Comparison of ENCODE assay signal across 12 cellular contexts in the genomic region with DNA sequence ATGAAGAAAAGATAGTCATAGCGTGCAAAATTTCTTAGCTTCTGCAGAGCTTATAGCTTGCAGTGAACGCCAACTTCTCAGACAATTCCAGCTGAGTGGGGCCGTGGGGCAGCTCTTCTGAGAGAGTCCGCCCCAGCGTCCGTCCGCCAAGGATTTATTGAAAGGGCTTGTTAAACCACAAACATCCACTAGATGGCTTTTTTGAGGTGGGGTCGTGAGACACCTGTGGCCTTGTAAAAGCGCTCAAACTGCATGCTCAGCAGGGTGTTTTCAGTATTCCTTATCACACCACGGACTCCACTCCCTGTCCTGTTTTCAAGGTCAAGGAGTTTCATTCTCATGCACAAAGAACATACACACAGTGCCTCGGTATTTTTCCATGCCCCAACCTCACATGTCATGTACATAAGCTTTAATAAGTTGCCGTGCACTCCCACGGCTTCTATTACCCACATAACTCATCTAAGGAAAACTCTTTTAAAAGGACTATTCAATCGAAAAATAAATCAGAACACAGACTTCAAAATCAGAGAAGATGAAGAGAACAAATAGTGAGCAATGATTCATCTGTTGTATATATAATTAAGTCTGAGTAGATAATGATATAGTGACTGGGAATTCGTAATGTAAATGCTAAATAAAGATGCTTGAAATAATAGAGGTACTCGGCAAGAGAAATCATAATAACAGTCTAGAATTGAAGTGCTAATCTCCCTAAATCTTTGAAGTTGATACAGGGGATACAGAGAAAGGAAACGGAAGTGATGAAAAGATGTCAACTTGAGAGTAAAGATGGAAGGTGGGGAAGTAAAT. TPM values are rescaled to one million over a fixed set of nuclear protein-coding genes. Genes with fewer than 3 reads are reported as not detected.
DNase-seq lines count a peak whose midpoint lies in the region; ATAC-seq and TF ChIP-seq lines count a peak whose summit lies in the region.
"Had no signal": no experiment of that assay in that cellular context is flagged by ENCODE, and none has a peak within 500 bp of the region (broad histone marks: within the 10 kb centered on the region; RNA-seq: fewer than 3 reads in every experiment).

No MANE protein-coding gene starts in this region.

- no peaks in the 10 kb centered on the region for H3K9me2 ChIP-seq in SK-N-SH

- H3K9me3 Mint-ChIP-seq in activated naive CD4-positive, alpha-beta T cell treated with anti-CD3 and anti-CD28 coated beads, Interleukin-2, amount 50 U/mL, for 72 hours, result peaks cover 9 to 10% of the 10 kb centered on the region in 2 donors

- H3K4me3 Mint-ChIP-seq in T-helper 17 cell, result no peak overlapping the region

- H3K4me2 ChIP-seq in SK-N-SH, result no peak overlapping the region
- H3K4me2 ChIP-seq: BLaER1 treated with 17β-estradiol and CSF1 and Interleukin-3, amounts not matched to agents 10 nM and 100 nM had no signal

- CTCF ChIA-PET in SK-N-SH (lab: Yijun Ruan, JAX), result interaction anchor here (0.8 to 1.9 kb wide), 3 partner anchors 13 to 240 kb away, joined by 3 to 7 read pairs (median 4); a partner anchor contains a TSS

- H3K9me3 ChIP-seq in SK-N-SH (no peaks in the 10 kb centered on the region), Peyer's patch (no peaks in the 10 kb centered on the region), testis (no peaks in the 10 kb centered on the region), T-helper 17 cell (ENCODE audit: control insufficient read depth, low read length, poor library complexity, severe bottlenecking) (no peaks in the 10 kb centered on the region)

- TF ChIP-seq POLR2A in Peyer's patch (IDR thresholded peaks at IDR 0.05) (no peak), testis (IDR thresholded peaks at IDR 0.05) (no peak)

- H3K36me3 ChIP-seq in SK-N-SH (replicated peaks in 1 of 2; ENCODE audit: control insufficient read depth in 1 of 2, insufficient read depth in 2 of 2, low read length in 1 of 2) (peaks cover 0 to 1% of the 10 kb centered on the region in 2 experiments), Peyer's patch (no peaks in the 10 kb centered on the region), testis (ENCODE audit: low read depth, missing control alignments) (no peaks in the 10 kb centered on the region)

- ATAC-seq in SK-N-SH treated with all-trans-retinoic acid at 6 μM for 48 hours (no peak), foreskin keratinocyte (no peak), T-helper 17 cell (no peak)
- no peak for ATAC-seq in activated naive CD4-positive, alpha-beta T cell treated with anti-CD3 and anti-CD28 coated beads, Interleukin-2, amount 50 U/mL, for 72 hours

- intact Hi-C loops in testis (cut with DNase I; ENCODE audit: low total_unique reads), result no loop called here

- no peak overlapping the region for H3K9ac ChIP-seq in SK-N-SH
- H3K9ac ChIP-seq: BLaER1 treated with 17β-estradiol and CSF1 and Interleukin-3, amounts not matched to agents 10 nM and 100 nM had no signal

- no peaks in the 10 kb centered on the region for H4K20me1 ChIP-seq in SK-N-SH (ENCODE audit: insufficient read depth)

- no peak overlapping the region for H3K27ac Mint-ChIP-seq in T-helper 17 cell
- no peak overlapping the region for H3K27ac Mint-ChIP-seq in activated naive CD4-positive, alpha-beta T cell treated with anti-CD3 and anti-CD28 coated beads, Interleukin-2, amount 50 U/mL, for 72 hours

- no peak overlapping the region for H2AFZ ChIP-seq in SK-N-SH (ENCODE audit: low read depth)

- POLR2A ChIA-PET in SK-N-SH (lab: Yijun Ruan, JAX), result no interaction called here

- no peak overlapping the region for H3K27ac ChIP-seq in SK-N-SH (ENCODE audit: low read depth in 2 of 2, low read length in 1 of 2)
- peak overlapping the region in 2 of 4 donors; percentile 37 to 44 for H3K27ac ChIP-seq in Peyer's patch
- no peak overlapping the region for H3K27ac ChIP-seq in foreskin keratinocyte
- no peak overlapping the region for H3K27ac ChIP-seq in testis
- H3K27ac ChIP-seq: BLaER1 treated with 17β-estradiol and CSF1 and Interleukin-3, amounts not matched to agents 10 nM and 100 nM had no signal

- no peaks in the 10 kb centered on the region for H3K27me3 Mint-ChIP-seq in T-helper 17 cell

- TF ChIP-seq EP300 in SK-N-SH (IDR thresholded peaks at IDR 0.05; ENCODE audit: borderline replicate concordance in 1 of 2, low read depth in 1 of 2, low read length in 1 of 2), result no peak

- no peaks in the 10 kb centered on the region for H3K27me3 ChIP-seq in SK-N-SH (ENCODE audit: insufficient read depth)
- H3K27me3 ChIP-seq in Peyer's patch, result no peaks in the 10 kb centered on the region
- H3K27me3 ChIP-seq in foreskin keratinocyte, result no peaks in the 10 kb centered on the region
- H3K27me3 ChIP-seq in testis, result no peaks in the 10 kb centered on the region
- H3K27me3 ChIP-seq: BLaER1 treated with 17β-estradiol and CSF1 and Interleukin-3, amounts not matched to agents 10 nM and 100 nM had no signal

- DNase-seq in SK-N-SH, result peak; percentile 22
- DNase-seq in Peyer's patch, result peak in 2 of 3 donors; percentile 64 to 72
- DNase-seq in foreskin keratinocyte, result no peak
- DNase-seq in testis, result peak; percentile 63
- DNase-seq in T-helper 17 cell, result no peak
- no peak for DNase-seq in GF-D8 (lab: John Stamatoyannopoulos, UW)
- DNase-seq in activated naive CD4-positive, alpha-beta T cell treated with anti-CD3 and anti-CD28 coated beads, Interleukin-2, amount 50 U/mL, for 72 hours (ENCODE audit: low spot score in 2 of 2), result no peak
- DNase-seq: activated CD4-positive, alpha-beta T cell treated with anti-CD3 and anti-CD28 coated beads for 1 hour; central memory CD4-positive, alpha-beta T cell; NCI-H510A treated with DMSO at 0.1 percent for 48 hours had no signal

- peak; percentile 25; the same call in 1 of the 2 replicates for TF ChIP-seq CTCF in SK-N-SH (IDR thresholded peaks at IDR 0.05)
- TF ChIP-seq CTCF in Peyer's patch (IDR thresholded peaks at IDR 0.05), result peak in 4 of 6 experiments; percentile 22 to 65 (median 62)
- TF ChIP-seq CTCF in foreskin keratinocyte (conservative IDR thresholded peaks at IDR 0.05), result peak; percentile 27
- TF ChIP-seq CTCF in testis (IDR thresholded peaks at IDR 0.05), result peak in 2 of 3 experiments; percentile 47 to 57

- no peak overlapping the region for H3K4me3 ChIP-seq in SK-N-SH (ENCODE audit: low read depth in 2 of 2, low read length in 1 of 2)
- no peak overlapping the region for H3K4me3 ChIP-seq in Peyer's patch
- peak overlapping the region in 1 of 2 donors; percentile 12 for H3K4me3 ChIP-seq in testis
- H3K4me3 ChIP-seq: BLaER1 treated with 17β-estradiol and CSF1 and Interleukin-3, amounts not matched to agents 10 nM and 100 nM had no signal

- no peaks in the 10 kb centered on the region for H3F3A ChIP-seq in SK-N-SH (replicated peaks; ENCODE audit: insufficient read depth)

- H3K36me3 Mint-ChIP-seq in T-helper 17 cell (ENCODE audit: low read depth), result no peaks in the 10 kb centered on the region
- peaks cover 13 to 21% of the 10 kb centered on the region in 2 donors for H3K36me3 Mint-ChIP-seq in activated naive CD4-positive, alpha-beta T cell treated with anti-CD3 and anti-CD28 coated beads, Interleukin-2, amount 50 U/mL, for 72 hours

- no peak for TF ChIP-seq RAD21 in SK-N-SH (IDR thresholded peaks at IDR 0.05; ENCODE audit: low read length)

- WGBS in SK-N-SH (ENCODE audit: low lambda C conversion rate), result 75% methylated on average over 16 of the region's 17 CpGs
- 9 to 16% methylated on average over 17 of the region's 17 CpGs for WGBS in testis, 2 donors

- H3K79me2 ChIP-seq in SK-N-SH (ENCODE audit: insufficient read depth), result no peaks in the 10 kb centered on the region

- H3K4me1 ChIP-seq in SK-N-SH (ENCODE audit: control insufficient read depth in 1 of 2, insufficient read depth in 2 of 2, low read depth in 1 of 2, low read length in 1 of 2), result no peaks in the 10 kb centered on the region
- H3K4me1 ChIP-seq in Peyer's patch, result peaks cover 0 to 9% (median 0%) of the 10 kb centered on the region in 4 donors
- no peaks in the 10 kb centered on the region for H3K4me1 ChIP-seq in foreskin keratinocyte
- H3K4me1 ChIP-seq in testis, result peaks cover 6% of the 10 kb centered on the region
- H3K4me1 ChIP-seq: BLaER1 treated with 17β-estradiol and CSF1 and Interleukin-3, amounts not matched to agents 10 nM and 100 nM had no signal

- H3K4me1 Mint-ChIP-seq in T-helper 17 cell, result peaks cover 16% of the 10 kb centered on the region

TF ChIP-seq in SK-N-SH, 30 proteins besides CTCF, POLR2A, EP300 and RAD21 (continues in another document):
- TF ChIP-seq RFX5 (IDR thresholded peaks at IDR 0.05; ENCODE audit: low read length), result no peak

TF ChIP-seq in SK-N-SH treated with all-trans-retinoic acid at 6 μM for 48 hours, 23 proteins besides CTCF, POLR2A, EP300 and RAD21 (continues in another document):
- TF ChIP-seq SNAI2 (CRISPR knock-in tag; IDR thresholded peaks at IDR 0.05) (no peak), ISL1 (CRISPR knock-in tag; IDR thresholded peaks at IDR 0.05) (no peak)

RNA-seq across cellular contexts. Expression of a gene that starts 46.7 kb away (rescaled TPM):
- polyA plus RNA-seq in SK-N-SH (2012; rRNA removed) (14.7 and 18.7 TPM in 2 replicates), foreskin keratinocyte (22.2 and 28.7 TPM in 2 replicates), testis (ENCODE audit: insufficient read depth, low read depth, low replicate concordance) (117 TPM)
- polyA plus RNA-seq in SK-N-SH (2012; cell fraction: cytosol; rRNA removed), result 19.0 and 19.9 TPM in 2 replicates
- polyA plus RNA-seq in SK-N-SH (2012; cell fraction: nucleus; rRNA removed), result 8.6 and 18.0 TPM in 2 replicates
- total RNA-seq in Peyer's patch (10 to 100 TPM; 12.3 to 42.9 (median 12.8) TPM), foreskin keratinocyte (37.3 and 42.6 TPM in 2 replicates), testis (10 to 100 TPM; 37.8 to 41.7 TPM), T-helper 17 cell (100 to 1,000 TPM; 124 to 129 TPM)
- 100 to 1,000 TPM in 1 of 2 donors, 10 to 100 TPM in 1; 95.5 to 120 TPM for total RNA-seq in activated naive CD4-positive, alpha-beta T cell treated with anti-CD3 and anti-CD28 coated beads, Interleukin-2, amount 50 U/mL, for 72 hours

RNA-seq across cellular contexts. Expression of a gene that starts 46.9 kb away (rescaled TPM):
- polyA plus RNA-seq in SK-N-SH (2012; rRNA removed) (0.87 and 1.0 TPM in 2 replicates), foreskin keratinocyte (1.9 and 2.0 TPM in 2 replicates), testis (ENCODE audit: insufficient read depth, low read depth, low replicate concordance) (20.6 TPM)
- polyA plus RNA-seq in SK-N-SH (2012; cell fraction: cytosol; rRNA removed), result 1.1 and 1.5 TPM in 2 replicates
- 1.7 and 1.9 TPM in 2 replicates for polyA plus RNA-seq in SK-N-SH (2012; cell fraction: nucleus; rRNA removed)
- total RNA-seq in Peyer's patch (under 1 TPM in 1 of 4 donors, not detected in 3; 0.88 TPM), foreskin keratinocyte (1.8 and 1.9 TPM in 2 replicates), testis (10 to 100 TPM in 1 of 2 donors, 1 to 10 TPM in 1; 5.3 to 11.7 TPM), T-helper 17 cell (under 1 TPM in 1 of 2 donors, not detected in 1; 0.27 TPM)
- 1 to 10 TPM; 2.6 to 4.6 TPM for total RNA-seq in activated naive CD4-positive, alpha-beta T cell treated with anti-CD3 and anti-CD28 coated beads, Interleukin-2, amount 50 U/mL, for 72 hours

RNA-seq across cellular contexts. Expression of a gene that starts 57.4 kb away (rescaled TPM):
- polyA plus RNA-seq in SK-N-SH (2012; rRNA removed), result 0.03 and 0.18 TPM in 2 replicates
- polyA plus RNA-seq in SK-N-SH (2012; cell fraction: cytosol; rRNA removed), result 0.14 and 0.18 TPM in 2 replicates
- 0.08 and 0.14 TPM in 2 replicates for polyA plus RNA-seq in SK-N-SH (2012; cell fraction: nucleus; rRNA removed)
- not detected for total RNA-seq in Peyer's patch
- total RNA-seq in foreskin keratinocyte, result not detected in 2 replicates
- polyA plus RNA-seq in foreskin keratinocyte, result not detected in 2 replicates
- total RNA-seq in testis, result under 1 TPM in 1 of 2 donors, not detected in 1; 0.39 TPM
- polyA plus RNA-seq in testis (ENCODE audit: insufficient read depth, low read depth, low replicate concordance), result 0.20 TPM
- not detected for total RNA-seq in T-helper 17 cell
- not detected for total RNA-seq in activated naive CD4-positive, alpha-beta T cell treated with anti-CD3 and anti-CD28 coated beads, Interleukin-2, amount 50 U/mL, for 72 hours

Comparison
In these comparisons a context has a peak if more than half of its experiments do, and no peak if none do; other contexts are left out.
1. DNase-seq: peak in SK-N-SH (single experiment), Peyer's patch (2 of 3) and testis (single experiment); none in foreskin keratinocyte (0 of 2), T-helper 17 cell (0 of 3), GF-D8 (single experiment) and activated naive CD4-positive, alpha-beta T cell treated with anti-CD3 and anti-CD28 coated beads, Interleukin-2, amount 50 U/mL, for 72 hours (0 of 2).
2. Peak in every context shown above with its lines, with median percentiles within 50 percentile points of each other: CTCF ChIP-seq.